25 cellular contexts compared by ENCODE assay signal in genomic region chr7:82406937-82407336, GRCh38. TPM values are rescaled to one million over a fixed set of nuclear protein-coding genes. Genes with fewer than 3 reads are reported as not detected.
"Had no signal": no experiment of that assay in that cellular context is flagged by ENCODE, and none has a peak within 500 bp of the region (broad histone marks: within the 10 kb centered on the region; RNA-seq: fewer than 3 reads in every experiment).

No MANE protein-coding gene starts in this region.

- DNase-seq: activated CD4-positive, alpha-beta T cell treated with anti-CD3 and anti-CD28 coated beads, Interleukin-2, amount 50 U/mL, for 1 hour; activated CD8-positive, alpha-beta T cell treated with anti-CD3 and anti-CD28 coated beads for 36 hours; activated naive CD4-positive, alpha-beta T cell treated with Interleukin-2 at 50 U/mL for 16 hours; activated T-cell treated with anti-CD3 and anti-CD28 coated beads, Interleukin-2, amount 50 U/mL, for 48 hours; anterior cingulate cortex; effector CD8-positive, alpha-beta T cell; esophagus squamous epithelium; foreskin melanocyte; left lung; naive B cell; nucleus accumbens; pancreas; sigmoid colon; spleen; stimulated activated naive CD4-positive, alpha-beta T cell; T-helper 17 cell; tibial artery had no signal

- H3K36me3 Mint-ChIP-seq: activated naive CD8-positive, alpha-beta T cell; naive B cell had no signal

- H3K4me3 ChIP-seq: esophagus squamous epithelium, left lung, lung, pancreas, prostate gland, sigmoid colon, spleen, suprapubic skin, tibial artery had no signal

- H3K27ac ChIP-seq: epithelial cell of prostate, esophagus squamous epithelium, left lung, pancreas, prostate gland, sigmoid colon, spleen, suprapubic skin, tibial artery had no signal

- H3K4me1 ChIP-seq: left lung, pancreas, prostate gland, spleen, suprapubic skin, tibial artery had no signal

- H3K4me3 Mint-ChIP-seq: activated CD8-positive, alpha-beta T cell treated with anti-CD3 and anti-CD28 coated beads for 36 hours; activated naive CD8-positive, alpha-beta T cell; naive B cell; neural crest cell; T-helper 17 cell; WTC11 had no signal

- H3K27ac Mint-ChIP-seq: activated CD8-positive, alpha-beta T cell treated with anti-CD3 and anti-CD28 coated beads for 36 hours; activated naive CD8-positive, alpha-beta T cell; activated T-helper 2 cell treated with anti-CD3 and anti-CD28 coated beads, Interferon-gamma antibody, Interleukin-2, Interleukin-4, amounts not matched to agents 10 μg/mL and 5 μg/mL and 100 μg/mL, durations not matched to agents 14 hours and 24 hours and 36 hours; naive B cell; T-helper 17 cell; WTC11 had no signal

- H3K36me3 ChIP-seq: esophagus squamous epithelium, left lung, pancreas, prostate gland, sigmoid colon, spleen, suprapubic skin, tibial artery had no signal

- H3K4me1 Mint-ChIP-seq: naive B cell, neural crest cell, T-helper 17 cell had no signal

- H3K27me3 Mint-ChIP-seq: activated CD8-positive, alpha-beta T cell treated with anti-CD3 and anti-CD28 coated beads for 36 hours; activated naive CD8-positive, alpha-beta T cell; naive B cell; T-helper 17 cell had no signal

- H3K27me3 ChIP-seq: esophagus squamous epithelium, left lung, pancreas, sigmoid colon, spleen, suprapubic skin, tibial artery had no signal

- ATAC-seq: activated CD8-positive, alpha-beta T cell treated with anti-CD3 and anti-CD28 coated beads for 36 hours; left lung; pancreas; T-helper 17 cell; WTC11 had no signal

- H3K9me3 ChIP-seq: esophagus squamous epithelium, left lung, pancreas, prostate gland, sigmoid colon, suprapubic skin, tibial artery had no signal

RNA-seq across cellular contexts. Expression of gene CACNA2D1, which starts 36.6 kb away (rescaled TPM):
- total RNA-seq: activated CD8-positive, alpha-beta T cell treated with anti-CD3 and anti-CD28 coated beads for 36 hours; activated T-helper 2 cell treated with anti-CD3 and anti-CD28 coated beads, Interferon-gamma antibody, Interleukin-2, Interleukin-4, amounts not matched to agents 10 μg/mL and 5 μg/mL and 100 μg/mL, durations not matched to agents 14 hours and 24 hours and 36 hours; T-helper 17 cell had no signal
